In genomic region chr16:35911899-35912298, GRCh38 we compare ENCODE assay signal across 24 cellular contexts.
"Had no signal": no experiment of that assay in that cellular context is flagged by ENCODE, and none has a peak within 500 bp of the region (broad histone marks: within the 10 kb centered on the region; RNA-seq: fewer than 3 reads in every experiment).

No MANE protein-coding gene starts in this region.

- H3K27me3 ChIP-seq: colonic mucosa, foreskin keratinocyte, gastroesophageal sphincter, heart left ventricle, hepatocyte, left lung had no signal

- H3K4me3 Mint-ChIP-seq: dendritic cell treated with granulocyte-macrophage colony-stimulating factor and Interleukin-4, amounts not matched to agents 40 ng/mL and 50 ng/mL, for 4 days; effector memory CD8-positive, alpha-beta T cell; endodermal cell; immature natural killer cell; naive thymus-derived CD4-positive, alpha-beta T cell had no signal

- H3K4me3 ChIP-seq: colonic mucosa, gastroesophageal sphincter, heart left ventricle, hepatocyte, left lung, lower lobe of right lung had no signal

- DNase-seq: colonic mucosa; cortex of kidney; effector CD8-positive, alpha-beta T cell; effector memory CD8-positive, alpha-beta T cell; endodermal cell; erythroblast; foreskin keratinocyte; heart left ventricle; hypothalamus; immature natural killer cell; islet precursor cell; kidney; left cardiac atrium; left ventricle myocardium superior; lower lobe of right lung; mesendoderm; midbrain; naive thymus-derived CD4-positive, alpha-beta T cell had no signal

- H3K36me3 ChIP-seq: colonic mucosa, gastroesophageal sphincter, heart left ventricle, left lung, lower lobe of right lung had no signal

- ATAC-seq: effector memory CD8-positive, alpha-beta T cell; esophagus mucosa; foreskin keratinocyte; gastroesophageal sphincter; heart left ventricle; left cardiac atrium; left lung; left ventricle myocardium superior; lower lobe of right lung; naive thymus-derived CD4-positive, alpha-beta T cell had no signal

- H3K27ac ChIP-seq: colonic mucosa, epithelial cell of prostate, foreskin keratinocyte, gastroesophageal sphincter, heart left ventricle, hepatocyte, left lung, lower lobe of right lung had no signal

- H3K27ac Mint-ChIP-seq: dendritic cell treated with granulocyte-macrophage colony-stimulating factor and Interleukin-4, amounts not matched to agents 40 ng/mL and 50 ng/mL, for 4 days; effector memory CD8-positive, alpha-beta T cell; endodermal cell; immature natural killer cell; naive thymus-derived CD4-positive, alpha-beta T cell had no signal

- H3K27me3 Mint-ChIP-seq: dendritic cell treated with granulocyte-macrophage colony-stimulating factor and Interleukin-4, amounts not matched to agents 40 ng/mL and 50 ng/mL, for 4 days; effector memory CD8-positive, alpha-beta T cell; naive thymus-derived CD4-positive, alpha-beta T cell had no signal

- H3K9me3 ChIP-seq: colonic mucosa, gastroesophageal sphincter had no signal

- H3K4me1 ChIP-seq: colonic mucosa, foreskin keratinocyte, gastroesophageal sphincter, heart left ventricle, left lung, lower lobe of right lung had no signal

- H3K4me2 ChIP-seq: hepatocyte had no signal

- H3K4me1 Mint-ChIP-seq: endodermal cell, immature natural killer cell had no signal
